Comparison of ENCODE assay signal across 1 cellular context in the genomic region with DNA sequence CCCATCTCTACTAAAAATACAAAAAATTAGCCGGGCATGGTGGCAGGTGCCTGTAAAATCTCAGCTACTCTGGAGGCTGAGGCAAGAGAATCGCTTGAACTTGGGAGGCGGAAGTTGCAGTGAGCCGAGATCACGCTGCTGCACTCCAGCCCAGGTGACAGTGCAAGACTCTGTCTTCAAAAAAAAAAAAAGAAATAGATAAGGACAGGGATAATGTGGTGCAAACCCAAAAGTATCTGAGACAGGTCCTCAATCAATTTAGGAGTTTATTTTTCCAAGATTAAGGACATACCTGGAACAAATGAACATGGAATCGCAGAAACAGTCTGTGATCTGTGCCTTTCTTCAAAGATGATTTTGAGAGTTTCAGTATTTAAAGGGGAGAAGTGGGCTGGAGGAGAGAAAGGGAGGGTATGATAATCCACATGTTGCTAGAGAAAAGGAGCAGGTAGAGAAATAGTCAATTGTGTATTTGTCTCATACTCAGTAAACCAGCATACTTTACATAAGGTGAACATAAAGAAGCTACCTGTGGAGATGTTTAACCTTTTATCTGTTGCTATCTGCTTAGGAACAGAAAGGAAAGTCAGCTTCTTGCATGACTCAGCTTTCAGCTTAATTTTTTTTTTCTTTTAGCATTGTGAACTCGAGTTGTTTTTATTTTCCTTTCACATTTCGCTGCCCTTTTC.
A peak's percentile ranks its signal among the peaks of the same experiment; 100 is the strongest.
TF ChIP-seq lines count a peak whose summit lies in the region.

No MANE protein-coding gene starts in this region.

TF ChIP-seq in K562, 482 proteins besides CTCF, POLR2A, EP300 and RAD21 (continued from another document and continues in another):
- TF ChIP-seq MGA (IDR thresholded peaks at IDR 0.05) (peak; percentile 60), E2F3 (CRISPR knock-in tag; IDR thresholded peaks at IDR 0.05) (no peak), ZNF140 (CRISPR knock-in tag; IDR thresholded peaks at IDR 0.05) (no peak), ZNF311 (CRISPR knock-in tag; IDR thresholded peaks at IDR 0.05) (no peak), CHD2 (IDR thresholded peaks at IDR 0.05; ENCODE audit: low read depth, low read length) (no peak), ILF3 (IDR thresholded peaks at IDR 0.05; ENCODE audit: borderline replicate concordance) (no peak), RNF219 (CRISPR knock-in tag; IDR thresholded peaks at IDR 0.05) (no peak), ZNF408 (CRISPR knock-in tag; IDR thresholded peaks at IDR 0.05; ENCODE audit: low read depth) (no peak), NFE2 (IDR thresholded peaks at IDR 0.05; ENCODE audit: low read depth) (peak; percentile 96), JUNB (CRISPR knock-in tag; conservative IDR thresholded peaks at IDR 0.05) (no peak), FOSL1 (tag; conservative IDR thresholded peaks at IDR 0.05) (peak; percentile 60), KDM1A (IDR thresholded peaks at IDR 0.05) (peak; percentile 77), ZEB2 (IDR thresholded peaks at IDR 0.05) (peak; percentile 98), RAD51 (IDR thresholded peaks at IDR 0.05; ENCODE audit: borderline replicate concordance, low read depth) (0 out of 2 replicates have a peak, but pooled peaks have one; percentile 20), NFIC (IDR thresholded peaks at IDR 0.05) (no peak), MCM5 (IDR thresholded peaks at IDR 0.05; ENCODE audit: low read depth) (no peak), KDM5B (IDR thresholded peaks at IDR 0.05; ENCODE audit: insufficient replicate concordance, low read depth, low read length) (no peak), ILK (tag; IDR thresholded peaks at IDR 0.05; ENCODE audit: borderline replicate concordance, low read depth) (no peak), ZNF143 (CRISPR knock-in tag; IDR thresholded peaks at IDR 0.05) (no peak), REST (CRISPR knock-in tag; IDR thresholded peaks at IDR 0.05; ENCODE audit: low read depth) (no peak), KAT7 (CRISPR knock-in tag; IDR thresholded peaks at IDR 0.05; ENCODE audit: borderline replicate concordance) (no peak), FOXK2 (conservative IDR thresholded peaks at IDR 0.05 in 1 of 2, IDR thresholded peaks at IDR 0.05 in 1 of 2; ENCODE audit: low read depth in 2 of 2) (peak; percentile 10 to 11; a peak in 1 of 4 replicates), SOX6 (IDR thresholded peaks at IDR 0.05) (peak; percentile 66; the same call in 1 of the 2 replicates), ZNF551 (CRISPR knock-in tag; IDR thresholded peaks at IDR 0.05) (no peak), CREB3 (tag; conservative IDR thresholded peaks at IDR 0.05; ENCODE audit: low read depth) (no peak), HMG20A (CRISPR knock-in tag; conservative IDR thresholded peaks at IDR 0.05) (no peak), CHD1 (IDR thresholded peaks at IDR 0.05; ENCODE audit: low read length) (no peak), PCBP2 (IDR thresholded peaks at IDR 0.05; ENCODE audit: low read depth, low read length, poor library complexity, severe bottlenecking) (no peak), ARID1B (IDR thresholded peaks at IDR 0.05) (peak; percentile 81), ZNF436 (CRISPR knock-in tag; IDR thresholded peaks at IDR 0.05) (no peak), TAF9B (IDR thresholded peaks at IDR 0.05; ENCODE audit: partially characterized antibody) (peak; percentile 10)
- TF ChIP-seq, protein P1, sequence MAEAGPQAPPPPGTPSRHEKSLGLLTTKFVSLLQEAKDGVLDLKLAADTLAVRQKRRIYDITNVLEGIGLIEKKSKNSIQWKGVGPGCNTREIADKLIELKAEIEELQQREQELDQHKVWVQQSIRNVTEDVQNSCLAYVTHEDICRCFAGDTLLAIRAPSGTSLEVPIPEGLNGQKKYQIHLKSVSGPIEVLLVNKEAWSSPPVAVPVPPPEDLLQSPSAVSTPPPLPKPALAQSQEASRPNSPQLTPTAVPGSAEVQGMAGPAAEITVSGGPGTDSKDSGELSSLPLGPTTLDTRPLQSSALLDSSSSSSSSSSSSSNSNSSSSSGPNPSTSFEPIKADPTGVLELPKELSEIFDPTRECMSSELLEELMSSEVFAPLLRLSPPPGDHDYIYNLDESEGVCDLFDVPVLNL (CRISPR knock-in tag; IDR thresholded peaks at IDR 0.05; ENCODE audit: low read depth): no peak
- TF ChIP-seq, protein P2, sequence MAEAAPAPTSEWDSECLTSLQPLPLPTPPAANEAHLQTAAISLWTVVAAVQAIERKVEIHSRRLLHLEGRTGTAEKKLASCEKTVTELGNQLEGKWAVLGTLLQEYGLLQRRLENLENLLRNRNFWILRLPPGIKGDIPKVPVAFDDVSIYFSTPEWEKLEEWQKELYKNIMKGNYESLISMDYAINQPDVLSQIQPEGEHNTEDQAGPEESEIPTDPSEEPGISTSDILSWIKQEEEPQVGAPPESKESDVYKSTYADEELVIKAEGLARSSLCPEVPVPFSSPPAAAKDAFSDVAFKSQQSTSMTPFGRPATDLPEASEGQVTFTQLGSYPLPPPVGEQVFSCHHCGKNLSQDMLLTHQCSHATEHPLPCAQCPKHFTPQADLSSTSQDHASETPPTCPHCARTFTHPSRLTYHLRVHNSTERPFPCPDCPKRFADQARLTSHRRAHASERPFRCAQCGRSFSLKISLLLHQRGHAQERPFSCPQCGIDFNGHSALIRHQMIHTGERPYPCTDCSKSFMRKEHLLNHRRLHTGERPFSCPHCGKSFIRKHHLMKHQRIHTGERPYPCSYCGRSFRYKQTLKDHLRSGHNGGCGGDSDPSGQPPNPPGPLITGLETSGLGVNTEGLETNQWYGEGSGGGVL (CRISPR knock-in tag; IDR thresholded peaks at IDR 0.05): no peak
- TF ChIP-seq, protein P3, sequence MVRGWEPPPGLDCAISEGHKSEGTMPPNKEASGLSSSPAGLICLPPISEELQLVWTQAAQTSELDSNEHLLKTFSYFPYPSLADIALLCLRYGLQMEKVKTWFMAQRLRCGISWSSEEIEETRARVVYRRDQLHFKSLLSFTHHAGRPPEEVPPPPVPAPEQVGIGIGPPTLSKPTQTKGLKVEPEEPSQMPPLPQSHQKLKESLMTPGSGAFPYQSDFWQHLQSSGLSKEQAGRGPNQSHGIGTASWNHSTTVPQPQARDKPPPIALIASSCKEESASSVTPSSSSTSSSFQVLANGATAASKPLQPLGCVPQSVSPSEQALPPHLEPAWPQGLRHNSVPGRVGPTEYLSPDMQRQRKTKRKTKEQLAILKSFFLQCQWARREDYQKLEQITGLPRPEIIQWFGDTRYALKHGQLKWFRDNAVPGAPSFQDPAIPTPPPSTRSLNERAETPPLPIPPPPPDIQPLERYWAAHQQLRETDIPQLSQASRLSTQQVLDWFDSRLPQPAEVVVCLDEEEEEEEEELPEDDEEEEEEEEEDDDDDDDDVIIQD (CRISPR knock-in tag; IDR thresholded peaks at IDR 0.05): no peak
